Comparison of ENCODE assay signal across 22 cellular contexts in genomic region chr3:105373383-105373782, GRCh38.
"Had no signal": no experiment of that assay in that cellular context is flagged by ENCODE, and none has a peak within 500 bp of the region (broad histone marks: within the 10 kb centered on the region; RNA-seq: fewer than 3 reads in every experiment).

No MANE protein-coding gene starts in this region.

- H3K4me3 Mint-ChIP-seq: activated CD4-positive, alpha-beta T cell treated with anti-CD3 and anti-CD28 coated beads for 36 hours; activated naive CD8-positive, alpha-beta T cell treated with anti-CD3 and anti-CD28 coated beads for 36 hours; activated T-cell treated with anti-CD3 and anti-CD28 coated beads, Interleukin-2, amount 50 U/mL, for 4 hours; naive thymus-derived CD4-positive, alpha-beta T cell; stimulated activated naive CD8-positive, alpha-beta T cell treated with anti-CD3 and anti-CD28 coated beads, Interleukin-15, amount 100 ng/mL, for 72 hours; T-helper 1 cell treated with Interleukin-12 subunit alpha and Interleukin-12 subunit beta and Interleukin-4 antibody, amounts not matched to agents 30 μg/mL and 1 μg/mL, for 36 hours; WTC11 had no signal

- ATAC-seq: activated CD4-positive, alpha-beta T cell treated with anti-CD3 and anti-CD28 coated beads for 36 hours; activated T-cell treated with anti-CD3 and anti-CD28 coated beads, Interleukin-2, amount 50 U/mL, for 4 hours; left lobe of liver; lower lobe of right lung; naive thymus-derived CD4-positive, alpha-beta T cell; stimulated activated naive CD8-positive, alpha-beta T cell treated with anti-CD3 and anti-CD28 coated beads, Interleukin-15, amount 100 ng/mL, for 72 hours; WTC11 had no signal

- H3K36me3 Mint-ChIP-seq: naive thymus-derived CD4-positive, alpha-beta T cell; WTC11 had no signal

- H3K27ac Mint-ChIP-seq: activated CD4-positive, alpha-beta T cell treated with anti-CD3 and anti-CD28 coated beads for 36 hours; activated naive CD8-positive, alpha-beta T cell treated with anti-CD3 and anti-CD28 coated beads for 36 hours; naive thymus-derived CD4-positive, alpha-beta T cell; stimulated activated naive CD8-positive, alpha-beta T cell treated with anti-CD3 and anti-CD28 coated beads, Interleukin-15, amount 100 ng/mL, for 72 hours; T-helper 1 cell treated with Interleukin-12 subunit alpha and Interleukin-12 subunit beta and Interleukin-4 antibody, amounts not matched to agents 30 μg/mL and 1 μg/mL, for 36 hours; WTC11 had no signal

- H3K27ac ChIP-seq: cardiac muscle cell, lower lobe of right lung, prostate gland, spleen, tibial artery, vagina had no signal

- H3K4me1 ChIP-seq: prostate gland had no signal

- H3K27me3 Mint-ChIP-seq: activated naive CD8-positive, alpha-beta T cell treated with anti-CD3 and anti-CD28 coated beads for 36 hours; stimulated activated naive CD8-positive, alpha-beta T cell treated with anti-CD3 and anti-CD28 coated beads, Interleukin-15, amount 100 ng/mL, for 72 hours had no signal

- H3K36me3 ChIP-seq: cardiac muscle cell, lower lobe of right lung, prostate gland, spleen, tibial artery, vagina had no signal

- H3K9me3 ChIP-seq: lower lobe of right lung, prostate gland, spleen, tibial artery, vagina had no signal

- H3K4me3 ChIP-seq: cardiac muscle cell, lower lobe of right lung, prostate gland, spleen, tibial artery, vagina had no signal

- DNase-seq: activated CD4-positive, alpha-beta T cell treated with anti-CD3 and anti-CD28 coated beads for 36 hours; activated CD4-positive, alpha-beta T cell treated with anti-CD3 and anti-CD28 coated beads, Interleukin-2, amount 50 U/mL, for 4 hours; activated CD8-positive, alpha-beta memory T cell treated with anti-CD3 and anti-CD28 coated beads for 24 hours; activated CD8-positive, alpha-beta memory T cell treated with anti-CD3 and anti-CD28 coated beads, Interleukin-2, amount 50 U/mL, for 4 hours; activated naive CD4-positive, alpha-beta T cell treated with Interleukin-2 at 50 U/mL for 16 hours; activated naive CD8-positive, alpha-beta T cell treated with anti-CD3 and anti-CD28 coated beads for 36 hours; activated T-cell treated with anti-CD3 and anti-CD28 coated beads, Interleukin-2, amount 50 U/mL, for 4 hours; amniotic stem cell; foreskin melanocyte; lower lobe of right lung; naive thymus-derived CD4-positive, alpha-beta T cell; spleen; stimulated activated CD4-positive, alpha-beta T cell treated with anti-CD3 and anti-CD28 coated beads, Interleukin-4, amount 100 ng/mL, for 4 hours; stimulated activated naive CD8-positive, alpha-beta T cell treated with anti-CD3 and anti-CD28 coated beads, Interleukin-15, amount 100 ng/mL, for 72 hours; T1000; tibial artery had no signal

- H3K9me3 Mint-ChIP-seq: activated naive CD8-positive, alpha-beta T cell treated with anti-CD3 and anti-CD28 coated beads for 36 hours; activated T-cell treated with anti-CD3 and anti-CD28 coated beads, Interleukin-2, amount 50 U/mL, for 4 hours; naive thymus-derived CD4-positive, alpha-beta T cell; stimulated activated naive CD8-positive, alpha-beta T cell treated with anti-CD3 and anti-CD28 coated beads, Interleukin-15, amount 100 ng/mL, for 72 hours; T-helper 1 cell treated with Interleukin-12 subunit alpha and Interleukin-12 subunit beta and Interleukin-4 antibody, amounts not matched to agents 30 μg/mL and 1 μg/mL, for 36 hours; WTC11 had no signal

- H3K27me3 ChIP-seq: cardiac muscle cell, spleen, tibial artery, vagina had no signal
